1 cellular context compared by ENCODE assay signal in genomic region chr9:132474253-132474652, GRCh38.
TF ChIP-seq lines count a peak whose summit lies in the region.

No MANE protein-coding gene starts in this region.

TF ChIP-seq in HepG2, 621 proteins besides CTCF, POLR2A, EP300 and RAD21 (continued from another document):
- no peak for TF ChIP-seq ZBTB40 (IDR thresholded peaks at IDR 0.05)
- no peak for TF ChIP-seq ZBTB40 (CRISPR knock-in tag; IDR thresholded peaks at IDR 0.05)
- TF ChIP-seq, protein P1, sequence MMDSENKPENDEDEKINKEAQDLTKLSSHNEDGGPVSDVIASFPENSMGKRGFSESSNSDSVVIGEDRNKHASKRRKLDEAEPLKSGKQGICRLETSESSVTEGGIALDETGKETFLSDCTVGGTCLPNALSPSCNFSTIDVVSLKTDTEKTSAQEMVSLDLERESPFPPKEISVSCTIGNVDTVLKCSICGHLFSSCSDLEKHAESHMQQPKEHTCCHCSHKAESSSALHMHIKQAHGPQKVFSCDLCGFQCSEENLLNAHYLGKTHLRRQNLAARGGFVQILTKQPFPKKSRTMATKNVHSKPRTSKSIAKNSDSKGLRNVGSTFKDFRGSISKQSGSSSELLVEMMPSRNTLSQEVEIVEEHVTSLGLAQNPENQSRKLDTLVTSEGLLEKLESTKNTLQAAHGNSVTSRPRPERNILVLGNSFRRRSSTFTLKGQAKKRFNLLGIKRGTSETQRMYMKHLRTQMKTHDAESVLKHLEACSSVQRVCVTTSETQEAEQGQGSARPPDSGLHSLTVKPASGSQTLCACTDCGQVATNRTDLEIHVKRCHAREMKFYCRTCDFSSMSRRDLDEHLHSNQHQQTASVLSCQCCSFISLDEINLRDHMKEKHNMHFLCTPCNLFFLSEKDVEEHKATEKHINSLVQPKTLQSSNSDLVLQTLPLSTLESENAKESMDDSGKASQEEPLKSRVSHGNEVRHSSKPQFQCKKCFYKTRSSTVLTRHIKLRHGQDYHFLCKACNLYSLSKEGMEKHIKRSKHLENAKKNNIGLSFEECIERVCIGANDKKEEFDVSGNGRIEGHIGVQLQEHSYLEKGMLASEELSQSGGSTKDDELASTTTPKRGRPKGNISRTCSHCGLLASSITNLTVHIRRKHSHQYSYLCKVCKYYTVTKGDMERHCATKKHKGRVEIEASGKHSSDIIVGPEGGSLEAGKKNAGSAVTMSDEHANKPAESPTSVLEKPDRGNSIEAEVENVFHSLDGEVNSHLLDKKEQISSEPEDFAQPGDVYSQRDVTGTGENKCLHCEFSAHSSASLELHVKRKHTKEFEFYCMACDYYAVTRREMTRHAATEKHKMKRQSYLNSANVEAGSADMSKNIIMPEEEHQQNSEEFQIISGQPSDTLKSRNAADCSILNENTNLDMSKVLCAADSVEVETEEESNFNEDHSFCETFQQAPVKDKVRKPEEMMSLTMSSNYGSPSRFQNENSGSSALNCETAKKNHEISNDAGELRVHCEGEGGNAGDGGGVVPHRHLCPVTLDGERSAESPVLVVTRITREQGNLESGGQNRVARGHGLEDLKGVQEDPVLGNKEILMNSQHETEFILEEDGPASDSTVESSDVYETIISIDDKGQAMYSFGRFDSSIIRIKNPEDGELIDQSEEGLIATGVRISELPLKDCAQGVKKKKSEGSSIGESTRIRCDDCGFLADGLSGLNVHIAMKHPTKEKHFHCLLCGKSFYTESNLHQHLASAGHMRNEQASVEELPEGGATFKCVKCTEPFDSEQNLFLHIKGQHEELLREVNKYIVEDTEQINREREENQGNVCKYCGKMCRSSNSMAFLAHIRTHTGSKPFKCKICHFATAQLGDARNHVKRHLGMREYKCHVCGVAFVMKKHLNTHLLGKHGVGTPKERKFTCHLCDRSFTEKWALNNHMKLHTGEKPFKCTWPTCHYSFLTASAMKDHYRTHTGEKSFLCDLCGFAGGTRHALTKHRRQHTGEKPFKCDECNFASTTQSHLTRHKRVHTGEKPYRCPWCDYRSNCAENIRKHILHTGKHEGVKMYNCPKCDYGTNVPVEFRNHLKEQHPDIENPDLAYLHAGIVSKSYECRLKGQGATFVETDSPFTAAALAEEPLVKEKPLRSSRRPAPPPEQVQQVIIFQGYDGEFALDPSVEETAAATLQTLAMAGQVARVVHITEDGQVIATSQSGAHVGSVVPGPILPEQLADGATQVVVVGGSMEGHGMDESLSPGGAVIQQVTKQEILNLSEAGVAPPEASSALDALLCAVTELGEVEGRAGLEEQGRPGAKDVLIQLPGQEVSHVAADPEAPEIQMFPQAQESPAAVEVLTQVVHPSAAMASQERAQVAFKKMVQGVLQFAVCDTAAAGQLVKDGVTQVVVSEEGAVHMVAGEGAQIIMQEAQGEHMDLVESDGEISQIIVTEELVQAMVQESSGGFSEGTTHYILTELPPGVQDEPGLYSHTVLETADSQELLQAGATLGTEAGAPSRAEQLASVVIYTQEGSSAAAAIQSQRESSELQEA (CRISPR knock-in tag; IDR thresholded peaks at IDR 0.05; ENCODE audit: not compliant biosample characterization) = no peak
